Comparison of ENCODE assay signal across 8 cellular contexts in the genomic region with DNA sequence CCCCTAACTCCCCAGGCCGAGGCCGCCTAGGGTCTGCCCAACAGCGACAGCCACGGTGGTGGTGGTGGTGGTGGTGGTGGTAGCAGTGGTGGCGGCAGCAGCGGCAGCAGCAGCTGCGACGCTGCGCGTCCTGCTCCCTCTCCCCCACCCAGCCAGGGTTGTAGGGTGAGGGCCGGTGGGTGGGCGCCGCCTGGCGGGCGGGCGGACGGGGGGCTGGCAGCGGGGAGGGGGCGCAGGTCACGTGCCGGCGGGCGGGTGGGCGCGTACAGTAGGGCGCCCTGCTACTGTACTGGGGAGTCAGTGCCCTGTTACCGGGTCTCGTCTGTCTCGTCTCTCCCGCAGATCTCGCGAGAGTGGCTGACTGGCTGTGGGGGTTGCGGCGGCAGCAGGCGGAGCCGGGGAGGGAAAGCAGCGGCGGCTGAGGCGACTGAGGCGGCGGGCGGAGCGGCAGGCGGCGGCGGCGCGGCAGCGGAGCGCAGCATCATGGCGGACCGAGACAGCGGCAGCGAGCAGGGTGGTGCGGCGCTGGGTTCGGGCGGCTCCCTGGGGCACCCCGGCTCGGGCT. TPM values are rescaled to one million over a fixed set of nuclear protein-coding genes. Genes with fewer than 3 reads are reported as not detected.
A peak's percentile ranks its signal among the peaks of the same experiment; 100 is the strongest.
DNase-seq lines count a peak whose midpoint lies in the region; TF ChIP-seq lines count a peak whose summit lies in the region.

A gene (plus strand): TSS at position 411 of the 565 bp plus-strand sequence. CDS start 73 bp downstream, at position 484.

- no peak within 1 kb of the TSS for H2BK15ac ChIP-seq in mesendoderm (replicated peaks; ENCODE audit: low read depth)

- no CpG with 5 or more reads among the region's 60 CpGs for WGBS in mesendoderm (ENCODE audit: extremely low coverage, insufficient coverage, low lambda C conversion rate)

- peak within 1 kb of the TSS; percentile 78 for H3K4me2 ChIP-seq in mesendoderm (ENCODE audit: low read length)

- H4K8ac ChIP-seq in mesendoderm (ENCODE audit: low read depth, low read length): no peak within 1 kb of the TSS

- DNase-seq in COR-L47 (lab: John Stamatoyannopoulos, UW) (peak; percentile 93), GM20000 (ENCODE audit: low spot score) (peak; percentile 99), HS-5 (ENCODE audit: low read depth) (peak; percentile 76), mesendoderm (peak; percentile 95)
- peak; percentile 91 for DNase-seq in NK-92 treated with Interleukin-12 subunit alpha and Interleukin-12 subunit beta, amount 100 ng/mL, for 24 hours (lab: John Stamatoyannopoulos, UW)
- peak; percentile 97 for DNase-seq in activated CD8-positive, alpha-beta memory T cell treated with anti-CD3 and anti-CD28 coated beads for 24 hours
- peak; percentile 96 to 97 (median 96) for DNase-seq in effector memory CD4-positive, alpha-beta T cell
- peak; percentile 90 for DNase-seq in stimulated activated CD8-positive, alpha-beta memory T cell treated with anti-CD3 and anti-CD28 coated beads, Interleukin-12 subunit alpha, Interleukin-12 subunit beta, amount 100 ng/mL, for 4 hours (ENCODE audit: low read depth)

- H3K56ac ChIP-seq in mesendoderm (ENCODE audit: low read length): peak within 1 kb of the TSS; percentile 86

- no peaks in the 10 kb centered on the region for H3K27me3 ChIP-seq in effector memory CD4-positive, alpha-beta T cell (replicated peaks; ENCODE audit: control insufficient read depth, insufficient read depth, low read length, poor library complexity, severe bottlenecking)
- H3K27me3 ChIP-seq in mesendoderm (ENCODE audit: insufficient read depth, low read length, poor library complexity): peaks cover 24% of the 10 kb centered on the region

- H4K5ac ChIP-seq in mesendoderm (ENCODE audit: low read length): no peak within 1 kb of the TSS

- no peaks in the 10 kb centered on the region for H3K36me3 ChIP-seq in effector memory CD4-positive, alpha-beta T cell (ENCODE audit: control insufficient read depth, insufficient read depth, low read length)
- no peaks in the 10 kb centered on the region for H3K36me3 ChIP-seq in mesendoderm (ENCODE audit: control insufficient read depth, insufficient read depth, low read length)

- H3K27ac ChIP-seq in effector memory CD4-positive, alpha-beta T cell (ENCODE audit: insufficient read depth, low read length, poor library complexity, severe bottlenecking): peak within 1 kb of the TSS; percentile 82
- no peak within 1 kb of the TSS for H3K27ac ChIP-seq in mesendoderm (ENCODE audit: low read depth, low read length)

- H3K4ac ChIP-seq in mesendoderm (ENCODE audit: low read depth, low read length): no peak within 1 kb of the TSS

- H3K79me1 ChIP-seq in mesendoderm (ENCODE audit: low read length): no peaks in the 10 kb centered on the region

- H2BK5ac ChIP-seq in mesendoderm (ENCODE audit: low read length): no peak within 1 kb of the TSS

- no peaks in the 10 kb centered on the region for H3K9me3 ChIP-seq in effector memory CD4-positive, alpha-beta T cell (ENCODE audit: control insufficient read depth, low read length)

- H3K18ac ChIP-seq in mesendoderm (ENCODE audit: low read length): peak within 1 kb of the TSS; percentile 62

- H3K23ac ChIP-seq in mesendoderm (ENCODE audit: low read length): peak within 1 kb of the TSS; percentile 73

- no peaks in the 10 kb centered on the region for H3K79me2 ChIP-seq in mesendoderm (ENCODE audit: control insufficient read depth, insufficient read depth, low read length)

- TF ChIP-seq CTCF in GM20000 (IDR thresholded peaks at IDR 0.05; ENCODE audit: extremely low read depth, missing control alignments): no peak

- peak within 1 kb of the TSS; percentile 87 for H3K4me3 ChIP-seq in effector memory CD4-positive, alpha-beta T cell (ENCODE audit: insufficient read depth, low read depth, low read length, poor library complexity, severe bottlenecking)
- H3K4me3 ChIP-seq in mesendoderm (ENCODE audit: low read length): peak within 1 kb of the TSS; percentile 26

- peaks cover 29% of the 10 kb centered on the region for H3K4me1 ChIP-seq in effector memory CD4-positive, alpha-beta T cell (ENCODE audit: control insufficient read depth, insufficient read depth, low read length, poor library complexity, severe bottlenecking)
- no peaks in the 10 kb centered on the region for H3K4me1 ChIP-seq in mesendoderm (ENCODE audit: control insufficient read depth, low read depth, low read length)

- H3K9ac ChIP-seq in mesendoderm (ENCODE audit: low read length): peak within 1 kb of the TSS; percentile 76

- no peak within 1 kb of the TSS for H2BK120ac ChIP-seq in mesendoderm (ENCODE audit: low read depth, low read length)

- H2AK5ac ChIP-seq in mesendoderm (ENCODE audit: low read length): no peak within 1 kb of the TSS

RNA-seq across cellular contexts. Expression of the gene that starts here (rescaled TPM):
- polyA plus RNA-seq in mesendoderm (2013, experiment 1 of 2): 0.86 TPM
- polyA plus RNA-seq in mesendoderm (2013, experiment 2 of 2): 0.77 TPM
